In the genomic region with DNA sequence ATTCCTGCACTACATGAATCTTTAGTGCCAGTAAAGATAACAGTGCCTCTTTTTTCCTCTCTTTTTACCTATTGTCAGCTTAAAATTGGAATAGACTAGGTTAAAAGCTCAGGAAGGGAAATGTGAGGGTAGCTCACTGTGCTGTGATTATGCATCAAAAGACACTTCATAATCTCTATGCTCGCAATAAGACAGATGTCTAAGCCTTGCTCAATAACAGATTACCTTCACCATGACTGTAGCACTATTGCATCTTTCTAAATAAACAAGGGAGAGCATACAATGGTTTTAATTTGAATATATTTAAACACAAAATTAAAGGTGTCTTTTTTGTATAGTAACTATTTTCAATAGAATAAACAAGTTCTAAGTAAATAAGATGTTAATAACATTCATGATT, we compare ENCODE assay signal across 13 cellular contexts.
A peak's percentile ranks its signal among the peaks of the same experiment; 100 is the strongest.
DNase-seq lines count a peak whose midpoint lies in the region; ATAC-seq, FAIRE-seq and TF ChIP-seq lines count a peak whose summit lies in the region.
"Had no signal": no experiment of that assay in that cellular context is flagged by ENCODE, and none has a peak within 500 bp of the region (broad histone marks: within the 10 kb centered on the region; RNA-seq: fewer than 3 reads in every experiment).

No MANE protein-coding gene starts in this region.

- TF ChIP-seq CTCF in D721Med (IDR thresholded peaks at IDR 0.05; ENCODE audit: insufficient read depth, missing control alignments): no peak
- TF ChIP-seq CTCF in bronchial epithelial cell (IDR thresholded peaks at IDR 0.05; ENCODE audit: insufficient read depth, low read length, severe bottlenecking): no peak
- no peak for TF ChIP-seq CTCF in nephron (IDR thresholded peaks at IDR 0.05; ENCODE audit: unreplicated experiment in 3 of 3)

- peaks cover 58% of the 10 kb centered on the region for H3K36me3 Mint-ChIP-seq in nephron (ENCODE audit: low read depth)
- H3K36me3 Mint-ChIP-seq: CD8-positive, alpha-beta T cell had no signal

- H3K27ac Mint-ChIP-seq in nephron: peak overlapping the region in 2 of 3 experiments; percentile 36 to 77
- H3K27ac Mint-ChIP-seq: CD14-positive monocyte; CD8-positive, alpha-beta T cell had no signal

- no peak for DNase-seq in D721Med (ENCODE audit: insufficient read length, low spot score)
- DNase-seq in bronchial epithelial cell (ENCODE audit: low read depth): peak; percentile 12
- no peak for DNase-seq in NCI-H187 (lab: John Stamatoyannopoulos, UW)
- DNase-seq in islet precursor cell: no peak
- DNase-seq: CD8-positive, alpha-beta T cell; COR-L47; GM23248 had no signal

- ATAC-seq in GM21447 (IDR thresholded peaks at IDR 0.05; ENCODE audit: unreplicated experiment): no peak
- ATAC-seq: CD8-positive, alpha-beta T cell; HCT116 had no signal

- peaks cover under 1% of the 10 kb centered on the region for H3K9me3 Mint-ChIP-seq in nephron
- H3K9me3 Mint-ChIP-seq: CD8-positive, alpha-beta T cell had no signal

- FAIRE-seq in A204.1 (lab: Jason Lieb, UNC) (peak; percentile 16), D721Med (lab: Jason Lieb, UNC) (peak; percentile 84), bronchial epithelial cell (lab: Jason Lieb, UNC) (no peak)
- FAIRE-seq: H54 had no signal

- no peak overlapping the region for H3K4me3 ChIP-seq in bronchial epithelial cell (ENCODE audit: low read depth, low read length)
- H3K4me3 ChIP-seq: GM23248 had no signal

- no peaks in the 10 kb centered on the region for H3K36me3 ChIP-seq in bronchial epithelial cell (ENCODE audit: control insufficient read depth, insufficient read depth, low read length)

- H3K4me1 Mint-ChIP-seq in nephron: peaks cover 47% of the 10 kb centered on the region

- no peak overlapping the region for H3K4me3 Mint-ChIP-seq in nephron
- H3K4me3 Mint-ChIP-seq: CD14-positive monocyte; CD8-positive, alpha-beta T cell had no signal

- no peaks in the 10 kb centered on the region for H3K27me3 ChIP-seq in bronchial epithelial cell (ENCODE audit: control insufficient read depth, insufficient read depth, low read length)

- no peaks in the 10 kb centered on the region for H3K27me3 Mint-ChIP-seq in nephron (ENCODE audit: low read depth)
